In genomic region chr7:100469227-100470044, GRCh38 we compare ENCODE assay signal across 8 cellular contexts. TPM values are rescaled to one million over a fixed set of nuclear protein-coding genes. Genes with fewer than 3 reads are reported as not detected.
DNase-seq lines count a peak whose midpoint lies in the region; ATAC-seq and TF ChIP-seq lines count a peak whose summit lies in the region.

No MANE protein-coding gene starts in this region.

- no peaks in the 10 kb centered on the region for H3K4me1 Mint-ChIP-seq in Calu3 (ENCODE audit: low read depth, unreplicated experiment)

- CTCF ChIA-PET in Calu3 (lab: Charles Lee), result interaction anchor here (0.7 to 2.3 kb wide), 5 partner anchors 13 to 144 kb away, joined by 3 to 10 read pairs (median 4); no protein-coding TSS in a partner anchor

- H3K4me3 Mint-ChIP-seq in Calu3 (ENCODE audit: low read depth, unreplicated experiment), result no peak overlapping the region

- H3K27ac Mint-ChIP-seq in Calu3 (ENCODE audit: unreplicated experiment), result no peak overlapping the region

- no peaks in the 10 kb centered on the region for H3K9me3 Mint-ChIP-seq in Calu3 (ENCODE audit: low read depth, unreplicated experiment)

- H3K36me3 Mint-ChIP-seq in Calu3 (ENCODE audit: insufficient read depth, unreplicated experiment), result peaks cover 23% of the 10 kb centered on the region

- no TSS peak for BruUV-seq in Calu3 (replicated peaks; lab: Mats Ljungman, UMichigan)

- peak; percentile 80 for TF ChIP-seq CTCF in Calu3 (IDR thresholded peaks at IDR 0.05; ENCODE audit: unreplicated experiment)

- ATAC-seq in HG02571 (IDR thresholded peaks at IDR 0.05; ENCODE audit: unreplicated experiment), result peak; percentile 51
- no peak for ATAC-seq in GM18520 (IDR thresholded peaks at IDR 0.05; ENCODE audit: unreplicated experiment)

- DNase-seq in Calu3, result peak; percentile 85
- peak; percentile 73 for DNase-seq in NCI-H345 (lab: John Stamatoyannopoulos, UW)
- DNase-seq in activated CD4-positive, alpha-beta T cell treated with anti-CD3 and anti-CD28 coated beads for 48 hours, result peak; percentile 87
- DNase-seq in cerebellum (ENCODE audit: low spot score), result peak; percentile 89
- DNase-seq in left kidney (ENCODE audit: low read depth, low spot score), result peak; percentile 89
- peak; percentile 87 for DNase-seq in stimulated activated CD4-positive, alpha-beta T cell treated with anti-CD3 and anti-CD28 coated beads, Interleukin-4, amount 100 ng/mL, for 1 hour

- intact Hi-C loops in Calu3 (cut with micrococcal nuclease; ENCODE audit: unreplicated experiment), result loop anchor here (2.0 kb wide), 1 partner anchor 89 kb away; no protein-coding TSS in a partner anchor

- H3K27me3 Mint-ChIP-seq in Calu3 (ENCODE audit: unreplicated experiment), result no peaks in the 10 kb centered on the region

RNA-seq across cellular contexts. Expression of gene SPACDR, which starts 5.4 kb away (rescaled TPM):
- 4.5 and 9.1 TPM in 2 replicates for total RNA-seq in Calu3 (2022)
- 0.54 TPM for total RNA-seq in cerebellum

RNA-seq across cellular contexts. Expression of gene TSC22D4, which starts 9.6 kb away (rescaled TPM):
- total RNA-seq in Calu3 (2022), result 24.4 and 27.3 TPM in 2 replicates
- total RNA-seq in cerebellum, result 12.7 TPM

RNA-seq across cellular contexts. Expression of gene NYAP1, which starts 14.3 kb away (rescaled TPM):
- total RNA-seq in Calu3 (2022) (0.38 and 0.39 TPM in 2 replicates), cerebellum (18.2 TPM)

RNA-seq across cellular contexts. Expression of gene PPP1R35, which starts 33.1 kb away (rescaled TPM):
- total RNA-seq in Calu3 (2022) (23.5 and 29.1 TPM in 2 replicates), cerebellum (6.4 TPM)

RNA-seq across cellular contexts. Expression of gene MEPCE, which starts 39.8 kb away (rescaled TPM):
- 26.1 and 30.6 TPM in 2 replicates for total RNA-seq in Calu3 (2022)
- 18.5 TPM for total RNA-seq in cerebellum

Comparison
In these comparisons a context has a peak if more than half of its experiments do, and no peak if none do; other contexts are left out.
1. RNA of gene NYAP1, which starts 14.3 kb away (total RNA-seq): 18.2 TPM in cerebellum (single experiment); 0.38 to 0.39 TPM in Calu3; every median in the first group is over 10 times any median in the second.
2. Peak in every context shown above with its lines, with median percentiles within 50 percentile points of each other: DNase-seq.